22 cellular contexts compared by ENCODE assay signal in genomic region chr6:42618105-42618504, GRCh38.
"Had no signal": no experiment of that assay in that cellular context is flagged by ENCODE, and none has a peak within 500 bp of the region (broad histone marks: within the 10 kb centered on the region; RNA-seq: fewer than 3 reads in every experiment).

No MANE protein-coding gene starts in this region.

- H3K4me1 ChIP-seq: stomach, testis, upper lobe of left lung had no signal

- H3K27me3 Mint-ChIP-seq: progenitor cell of endocrine pancreas had no signal

- H3K9me3 ChIP-seq: mucosa of descending colon, stomach, testis, upper lobe of left lung had no signal

- H3K27me3 ChIP-seq: dorsolateral prefrontal cortex, stomach, testis, upper lobe of left lung had no signal

- DNase-seq: activated CD4-positive, alpha-beta T cell treated with anti-CD3 and anti-CD28 coated beads for 1 hour; activated CD4-positive, alpha-beta T cell treated with anti-CD3 and anti-CD28 coated beads, Interleukin-2, amount 50 U/mL, for 4 hours; activated naive CD4-positive, alpha-beta T cell treated with anti-CD3 and anti-CD28 coated beads for 36 hours; activated T-cell treated with anti-CD3 and anti-CD28 coated beads for 4 hours; erythroblast; hippocampal formation; left colon; mucosa of descending colon; natural killer cell; nucleus accumbens; right cardiac atrium; small intestine; stimulated activated CD4-positive, alpha-beta T cell treated with anti-CD3 and anti-CD28 coated beads, Interleukin-4, amount 100 ng/mL, for 24 hours; stomach; T-helper 9 cell; testis; upper lobe of left lung had no signal

- H3K9me3 Mint-ChIP-seq: activated naive CD4-positive, alpha-beta T cell treated with anti-CD3 and anti-CD28 coated beads for 36 hours; activated T-helper 2 cell treated with anti-CD3 and anti-CD28 coated beads, Interferon-gamma antibody, Interleukin-2, Interleukin-4, amounts not matched to agents 10 μg/mL and 5 μg/mL and 100 μg/mL, durations not matched to agents 14 hours and 24 hours and 36 hours; natural killer cell had no signal

- H3K27ac ChIP-seq: SK-N-MC, stomach, testis, upper lobe of left lung had no signal

- H3K4me3 Mint-ChIP-seq: activated naive CD4-positive, alpha-beta T cell treated with anti-CD3 and anti-CD28 coated beads for 36 hours; natural killer cell had no signal

- H3K27ac Mint-ChIP-seq: activated naive CD4-positive, alpha-beta T cell treated with anti-CD3 and anti-CD28 coated beads for 36 hours; activated T-helper 2 cell treated with anti-CD3 and anti-CD28 coated beads, Interferon-gamma antibody, Interleukin-2, Interleukin-4, amounts not matched to agents 10 μg/mL and 5 μg/mL and 100 μg/mL, durations not matched to agents 14 hours and 24 hours and 36 hours; progenitor cell of endocrine pancreas had no signal

- H3K4me3 ChIP-seq: dorsolateral prefrontal cortex, lung, mucosa of descending colon, SK-N-MC, stomach, testis, upper lobe of left lung had no signal

- ATAC-seq: left colon, mucosa of descending colon, natural killer cell, right cardiac atrium had no signal
